ENCODE assay signal across 17 cellular contexts in genomic region chr6:65776332-65776731, GRCh38.
DNase-seq lines count a peak whose midpoint lies in the region; ATAC-seq and TF ChIP-seq lines count a peak whose summit lies in the region.
"Had no signal": no experiment of that assay in that cellular context is flagged by ENCODE, and none has a peak within 500 bp of the region (broad histone marks: within the 10 kb centered on the region; RNA-seq: fewer than 3 reads in every experiment).

No MANE protein-coding gene starts in this region.

- DNase-seq in D341Med (ENCODE audit: low spot score) (peak; percentile 55), LNCaP clone FGC (ENCODE audit: low read depth) (no peak), WTC11 (ENCODE audit: low spot score) (no peak), left colon (peak in 1 of 2 donors; percentile 23), hippocampal formation (lab: John Stamatoyannopoulos, UW) (no peak), cerebellum (ENCODE audit: low spot score) (no peak), NCI-H226 (no peak)
- DNase-seq in activated naive CD4-positive, alpha-beta T cell treated with anti-CD3 and anti-CD28 coated beads for 36 hours, result no peak
- DNase-seq: activated CD4-positive, alpha-beta T cell treated with anti-CD3 and anti-CD28 coated beads for 1 hour; activated CD8-positive, alpha-beta memory T cell treated with anti-CD3 and anti-CD28 coated beads, Interleukin-2, amount 50 U/mL, for 4 hours; activated naive CD4-positive, alpha-beta T cell; COR-L47; dermis blood vessel endothelial cell; naive B cell; NCI-H1436 treated with DMSO at 0.1 percent for 48 hours; stimulated activated CD4-positive, alpha-beta T cell treated with anti-CD3 and anti-CD28 coated beads, Interleukin-15, amount 100 ng/mL, for 24 hours; T-helper 2 cell had no signal

- peak; percentile 84 for ATAC-seq in WTC11
- peak; percentile 80 for ATAC-seq in left colon

- CTCF ChIA-PET in WTC11 (lab: Charles Lee), result no interaction called here
- CTCF ChIA-PET in activated naive CD4-positive, alpha-beta T cell treated with anti-CD3 and anti-CD28 coated beads for 36 hours (lab: Charles Lee), result no interaction called here

- peaks cover 69% of the 10 kb centered on the region for H3K9me3 Mint-ChIP-seq in WTC11
- H3K9me3 Mint-ChIP-seq in activated naive CD4-positive, alpha-beta T cell treated with anti-CD3 and anti-CD28 coated beads for 36 hours, result peaks cover 5% of the 10 kb centered on the region

- TF ChIP-seq CTCF in LNCaP clone FGC (IDR thresholded peaks at IDR 0.05; ENCODE audit: control insufficient read depth, extremely low read depth, insufficient read depth), result peak; percentile 27; the same call in 1 of the 2 replicates
- TF ChIP-seq CTCF in WTC11 (IDR thresholded peaks at IDR 0.05), result no peak

- POLR2A ChIA-PET in WTC11 (lab: Charles Lee), result no interaction called here

- no peak overlapping the region for H3K27ac Mint-ChIP-seq in WTC11
- no peak overlapping the region for H3K27ac Mint-ChIP-seq in activated naive CD4-positive, alpha-beta T cell treated with anti-CD3 and anti-CD28 coated beads for 36 hours
- H3K27ac Mint-ChIP-seq: naive B cell had no signal

- intact Hi-C loops in left colon (cut with DNase I, micrococcal nuclease), result no loop called here
- intact Hi-C loops in activated naive CD4-positive, alpha-beta T cell treated with anti-CD3 and anti-CD28 coated beads for 36 hours (cut with micrococcal nuclease), result no loop called here

- H3K4me3 Mint-ChIP-seq in WTC11, result no peak overlapping the region
- H3K4me3 Mint-ChIP-seq in activated naive CD4-positive, alpha-beta T cell treated with anti-CD3 and anti-CD28 coated beads for 36 hours, result no peak overlapping the region
- H3K4me3 Mint-ChIP-seq: naive B cell had no signal

- H3K4me1 Mint-ChIP-seq in WTC11, result peaks cover 9% of the 10 kb centered on the region
- no peaks in the 10 kb centered on the region for H3K4me1 Mint-ChIP-seq in activated naive CD4-positive, alpha-beta T cell treated with anti-CD3 and anti-CD28 coated beads for 36 hours (ENCODE audit: low read depth)
- H3K4me1 Mint-ChIP-seq: naive B cell had no signal

- no peak overlapping the region for H3K4me3 ChIP-seq in LNCaP clone FGC (ENCODE audit: low read depth, low read length)

- H3K27me3 Mint-ChIP-seq in WTC11 (ENCODE audit: low read depth), result no peaks in the 10 kb centered on the region; the same call in none of the 2 replicates
- no peaks in the 10 kb centered on the region for H3K27me3 Mint-ChIP-seq in activated naive CD4-positive, alpha-beta T cell treated with anti-CD3 and anti-CD28 coated beads for 36 hours (ENCODE audit: low read depth)
- H3K27me3 Mint-ChIP-seq: naive B cell had no signal

- peaks cover 39% of the 10 kb centered on the region for H3K36me3 Mint-ChIP-seq in WTC11
- no peaks in the 10 kb centered on the region for H3K36me3 Mint-ChIP-seq in activated naive CD4-positive, alpha-beta T cell treated with anti-CD3 and anti-CD28 coated beads for 36 hours (ENCODE audit: low read depth)
- H3K36me3 Mint-ChIP-seq: naive B cell had no signal

TF ChIP-seq in WTC11, 78 proteins besides CTCF, POLR2A, EP300 and RAD21 (continues in another document):
- TF ChIP-seq ZNF396 (CRISPR knock-in tag; IDR thresholded peaks at IDR 0.05; ENCODE audit: borderline replicate concordance), result no peak
- TF ChIP-seq SMAD4 (CRISPR knock-in tag; IDR thresholded peaks at IDR 0.05), result no peak
- no peak for TF ChIP-seq NFE2L1 (CRISPR knock-in tag; IDR thresholded peaks at IDR 0.05)
- no peak for TF ChIP-seq ZNF232 (CRISPR knock-in tag; IDR thresholded peaks at IDR 0.05)
- TF ChIP-seq USF2 (CRISPR knock-in tag; IDR thresholded peaks at IDR 0.05), result no peak
- TF ChIP-seq ATF1 (CRISPR knock-in tag; IDR thresholded peaks at IDR 0.05), result no peak
- no peak for TF ChIP-seq PRDM15 (CRISPR knock-in tag; IDR thresholded peaks at IDR 0.05)
- no peak for TF ChIP-seq ZMAT4 (CRISPR knock-in tag; IDR thresholded peaks at IDR 0.05)
- no peak for TF ChIP-seq ZNF532 (CRISPR knock-in tag; IDR thresholded peaks at IDR 0.05; ENCODE audit: borderline replicate concordance)
- no peak for TF ChIP-seq ZSCAN18 (CRISPR knock-in tag; IDR thresholded peaks at IDR 0.05)
